Comparison of ENCODE assay signal across 25 cellular contexts in the genomic region with DNA sequence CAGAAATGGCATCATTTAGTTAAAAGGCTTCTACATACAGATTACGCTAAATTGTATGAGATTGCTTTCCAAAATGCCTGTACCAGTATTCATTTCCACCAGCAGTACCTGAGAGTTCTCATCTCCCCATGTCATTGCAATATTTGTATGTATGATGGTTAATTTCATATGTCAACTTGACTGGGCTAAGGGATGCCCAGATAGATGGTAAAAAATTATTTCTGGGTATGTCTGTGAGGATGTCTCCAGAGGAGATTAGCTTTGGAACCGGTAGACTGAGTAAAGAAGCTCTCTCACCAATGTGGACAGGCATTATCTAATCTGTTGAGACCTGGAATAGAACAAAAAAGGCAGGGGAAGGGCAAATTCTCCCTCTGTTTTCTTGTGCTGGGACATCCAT.
"Had no signal": no experiment of that assay in that cellular context is flagged by ENCODE, and none has a peak within 500 bp of the region (broad histone marks: within the 10 kb centered on the region; RNA-seq: fewer than 3 reads in every experiment).

No MANE protein-coding gene starts in this region.

- ATAC-seq: K562 had no signal

- H3K27ac Mint-ChIP-seq: IgD-negative memory B cell had no signal

- H3K4me2 ChIP-seq: KMS-11, SK-N-SH had no signal

- DNase-seq: Kasumi-1; NCI-H1092; NCI-H1105 treated with DMSO at 0.1 percent for 48 hours; NCI-H1417 treated with DMSO at 0.1 percent for 48 hours; NCI-H146; NCI-H1694 treated with DMSO at 0.1 percent for 48 hours; NCI-H1930; NCI-H2081; NCI-H2107; NCI-H226; NCI-H446; NCI-H510A; NCI-H524 treated with DMSO at 0.1 percent for 48 hours; NCI-H69; NCI-H774; NK-92 treated with Interleukin-12 subunit alpha and Interleukin-12 subunit beta, amount 100 ng/mL, for 24 hours; SHP77; SK-N-SH; SW 1271 had no signal

- H3K9ac ChIP-seq: KMS-11, SK-N-SH had no signal

- H3K27ac ChIP-seq: HL-60, KMS-11, RWPE1 had no signal

- FAIRE-seq: HTR-8/SVneo, K562 had no signal

- H3K9me3 ChIP-seq: SK-N-SH had no signal

- H3K4me3 ChIP-seq: K562 had no signal

- H3K9me3 Mint-ChIP-seq: IgD-negative memory B cell had no signal
